ENCODE assay signal across 14 cellular contexts in the genomic region with DNA sequence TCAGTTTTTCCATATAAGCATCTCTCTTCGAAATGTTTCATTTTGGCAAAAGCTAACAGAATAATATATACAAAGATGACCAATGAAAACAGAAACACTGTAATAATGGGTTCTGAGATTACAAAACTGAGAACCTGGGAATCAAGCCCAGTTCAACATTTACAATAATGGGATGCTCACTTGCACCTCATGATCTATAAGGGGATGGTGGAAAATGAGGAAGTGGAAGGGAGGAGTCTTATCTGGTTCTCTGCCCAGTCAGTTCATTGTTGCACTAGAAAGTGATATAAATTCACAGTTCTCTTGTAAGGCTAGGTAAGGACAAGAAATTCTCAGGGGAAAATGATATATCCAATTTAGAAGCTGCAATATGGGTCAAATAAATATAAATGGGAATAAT. TPM values are rescaled to one million over a fixed set of nuclear protein-coding genes. Genes with fewer than 3 reads are reported as not detected.
"Had no signal": no experiment of that assay in that cellular context is flagged by ENCODE, and none has a peak within 500 bp of the region (broad histone marks: within the 10 kb centered on the region; RNA-seq: fewer than 3 reads in every experiment).

No MANE protein-coding gene starts in this region.

- H3K27ac ChIP-seq: adrenal gland, neutrophil, transverse colon had no signal

- H3K36me3 ChIP-seq: adrenal gland, neutrophil, transverse colon had no signal

- DNase-seq: activated CD4-positive, alpha-beta T cell treated with anti-CD3 and anti-CD28 coated beads, Interleukin-2, amount 10 ng/mL, durations not matched to agents 7 days and 5 days; activated CD4-positive, CD25-positive, alpha-beta regulatory T cell; activated naive CD4-positive, alpha-beta T cell treated with anti-CD3 and anti-CD28 coated beads, Interleukin-2, amount 50 U/mL, for 16 hours; adrenal gland; foreskin melanocyte; head of caudate nucleus; left colon; naive thymus-derived CD4-positive, alpha-beta T cell; posterior cingulate gyrus; transverse colon had no signal

- H3K27me3 ChIP-seq: adrenal gland, neutrophil, transverse colon had no signal

- ATAC-seq: left colon; naive thymus-derived CD4-positive, alpha-beta T cell had no signal

- H3K4me3 ChIP-seq: adrenal gland, lung, transverse colon had no signal

- H3K4me1 Mint-ChIP-seq: activated CD4-positive, alpha-beta T cell treated with anti-CD3 and anti-CD28 coated beads, Interleukin-2, amount 10 ng/mL, durations not matched to agents 7 days and 5 days; central memory CD8-positive, alpha-beta T cell; naive thymus-derived CD4-positive, alpha-beta T cell had no signal

- H3K36me3 Mint-ChIP-seq: naive thymus-derived CD4-positive, alpha-beta T cell had no signal

- H3K9me3 Mint-ChIP-seq: activated CD4-positive, alpha-beta T cell treated with anti-CD3 and anti-CD28 coated beads, Interleukin-2, amount 10 ng/mL, durations not matched to agents 7 days and 5 days; central memory CD8-positive, alpha-beta T cell; naive thymus-derived CD4-positive, alpha-beta T cell had no signal

- H3K27ac Mint-ChIP-seq: activated CD4-positive, alpha-beta T cell treated with anti-CD3 and anti-CD28 coated beads, Interleukin-2, amount 10 ng/mL, durations not matched to agents 7 days and 5 days; naive thymus-derived CD4-positive, alpha-beta T cell had no signal

- H3K9me3 ChIP-seq: adrenal gland, neutrophil, transverse colon had no signal

- H3K4me3 Mint-ChIP-seq: activated CD4-positive, alpha-beta T cell treated with anti-CD3 and anti-CD28 coated beads, Interleukin-2, amount 10 ng/mL, durations not matched to agents 7 days and 5 days; central memory CD8-positive, alpha-beta T cell; naive thymus-derived CD4-positive, alpha-beta T cell had no signal

RNA-seq across cellular contexts. Expression of a gene that starts 31.7 kb away (rescaled TPM):
- total RNA-seq: activated CD8-positive, alpha-beta memory T cell treated with anti-CD3 and anti-CD28 coated beads for 36 hours had no signal
- polyA plus RNA-seq: naive thymus-derived CD4-positive, alpha-beta T cell had no signal
